In genomic region chr3:14358426-14359211, GRCh38 we compare ENCODE assay signal across 11 cellular contexts. TPM values are rescaled to one million over a fixed set of nuclear protein-coding genes. Genes with fewer than 3 reads are reported as not detected.
DNase-seq lines count a peak whose midpoint lies in the region; ATAC-seq, FAIRE-seq and TF ChIP-seq lines count a peak whose summit lies in the region.
"Had no signal": no experiment of that assay in that cellular context is flagged by ENCODE, and none has a peak within 500 bp of the region (broad histone marks: within the 10 kb centered on the region; RNA-seq: fewer than 3 reads in every experiment).

No MANE protein-coding gene starts in this region.

- FAIRE-seq in small intestine (lab: Jason Lieb, UNC), result no peak

- no peaks in the 10 kb centered on the region for H3K27me3 Mint-ChIP-seq in activated naive CD8-positive, alpha-beta T cell treated with anti-CD3 and anti-CD28 coated beads, Interleukin-2, amount 50 U/mL, for 24 hours

- H3K9me3 ChIP-seq in adipocyte (ENCODE audit: control insufficient read depth, low read length) (no peaks in the 10 kb centered on the region), small intestine (ENCODE audit: control insufficient read depth, low read depth) (no peaks in the 10 kb centered on the region)

- H3K9me3 Mint-ChIP-seq in activated naive CD8-positive, alpha-beta T cell treated with anti-CD3 and anti-CD28 coated beads, Interleukin-2, amount 50 U/mL, for 24 hours, result no peaks in the 10 kb centered on the region
- H3K9me3 Mint-ChIP-seq: type B pancreatic cell had no signal

- no peaks in the 10 kb centered on the region for H3K4me1 Mint-ChIP-seq in activated naive CD8-positive, alpha-beta T cell treated with anti-CD3 and anti-CD28 coated beads, Interleukin-2, amount 50 U/mL, for 24 hours

- no peak overlapping the region for H3K27ac ChIP-seq in small intestine (ENCODE audit: low read depth in 1 of 2, low read length in 1 of 2)

- no peak for TF ChIP-seq CTCF in HFF-Myc (IDR thresholded peaks at IDR 0.05; ENCODE audit: low read depth, low read length, missing control alignments)

- H3K4me3 ChIP-seq in HFF-Myc (replicated peaks; ENCODE audit: low read depth, low read length), result no peak overlapping the region
- no peak overlapping the region for H3K4me3 ChIP-seq in adipocyte (ENCODE audit: low read length)
- H3K4me3 ChIP-seq in small intestine (ENCODE audit: low read depth in 1 of 2, low read length in 2 of 2), result no peak overlapping the region
- H3K4me3 ChIP-seq: coronary artery had no signal

- H3K36me3 Mint-ChIP-seq in activated naive CD8-positive, alpha-beta T cell treated with anti-CD3 and anti-CD28 coated beads, Interleukin-2, amount 50 U/mL, for 24 hours (ENCODE audit: low read depth), result no peaks in the 10 kb centered on the region
- H3K36me3 Mint-ChIP-seq: type B pancreatic cell had no signal

- H3K9ac ChIP-seq in adipocyte (ENCODE audit: low read length), result no peak overlapping the region

- DNase-seq in HFF-Myc (ENCODE audit: extremely low read depth, low read depth) (peak; percentile 30), adipocyte (ENCODE audit: low read depth) (peak; percentile 46), left cardiac atrium (peak; percentile 62), small intestine (peak; percentile 38), occipital lobe (lab: John Stamatoyannopoulos, UW) (no peak), CD1c-positive myeloid dendritic cell (ENCODE audit: extremely low spot score) (no peak)
- DNase-seq in activated naive CD8-positive, alpha-beta T cell treated with anti-CD3 and anti-CD28 coated beads, Interleukin-2, amount 50 U/mL, for 24 hours, result no peak
- DNase-seq in activated CD8-positive, alpha-beta memory T cell treated with anti-CD3 and anti-CD28 coated beads for 24 hours, result no peak
- DNase-seq: activated CD8-positive, alpha-beta T cell treated with anti-CD3 and anti-CD28 coated beads, Interleukin-2, amount 10 ng/mL, durations not matched to agents 7 days and 5 days had no signal

- H3K36me3 ChIP-seq in adipocyte (ENCODE audit: control insufficient read depth, insufficient read depth, low read length, severe bottlenecking) (no peaks in the 10 kb centered on the region), small intestine (ENCODE audit: control insufficient read depth in 2 of 2, insufficient read depth in 2 of 2, low read length in 2 of 2) (no peaks in the 10 kb centered on the region)

- H3K4me1 ChIP-seq in adipocyte (ENCODE audit: control insufficient read depth, insufficient read depth, low read length) (peaks cover 10% of the 10 kb centered on the region), small intestine (ENCODE audit: control insufficient read depth in 2 of 2, insufficient read depth in 1 of 2, low read depth in 1 of 2, low read length in 1 of 2) (peaks cover 0 to under 1% of the 10 kb centered on the region in 2 donors)

- H3K4me3 Mint-ChIP-seq in activated naive CD8-positive, alpha-beta T cell treated with anti-CD3 and anti-CD28 coated beads, Interleukin-2, amount 50 U/mL, for 24 hours, result no peak overlapping the region
- H3K4me3 Mint-ChIP-seq: activated CD8-positive, alpha-beta T cell treated with anti-CD3 and anti-CD28 coated beads, Interleukin-2, amount 10 ng/mL, durations not matched to agents 7 days and 5 days; type B pancreatic cell had no signal

- H3K27me3 ChIP-seq in adipocyte (replicated peaks; ENCODE audit: control insufficient read depth, insufficient read depth, low read length) (peaks cover 44% of the 10 kb centered on the region), small intestine (ENCODE audit: control insufficient read depth in 2 of 2, insufficient read depth in 2 of 2, low read length in 2 of 2) (no peaks in the 10 kb centered on the region)

- no peak overlapping the region for H3K27ac Mint-ChIP-seq in activated naive CD8-positive, alpha-beta T cell treated with anti-CD3 and anti-CD28 coated beads, Interleukin-2, amount 50 U/mL, for 24 hours
- H3K27ac Mint-ChIP-seq: activated CD8-positive, alpha-beta T cell treated with anti-CD3 and anti-CD28 coated beads, Interleukin-2, amount 10 ng/mL, durations not matched to agents 7 days and 5 days; type B pancreatic cell had no signal

- ATAC-seq in left cardiac atrium, result peak; percentile 84 to 89
- ATAC-seq in activated naive CD8-positive, alpha-beta T cell treated with anti-CD3 and anti-CD28 coated beads, Interleukin-2, amount 50 U/mL, for 24 hours, result no peak
- ATAC-seq: activated CD8-positive, alpha-beta T cell treated with anti-CD3 and anti-CD28 coated beads, Interleukin-2, amount 10 ng/mL, durations not matched to agents 7 days and 5 days had no signal

- intact Hi-C loops in left cardiac atrium (cut with DNase I), result no loop called here

- 50 to 59% (median 54%) methylated on average over 26 of the region's 26 CpGs for WGBS in small intestine, 3 donors

RNA-seq across cellular contexts. Expression of gene SLC6A6, which starts 43.8 kb away (rescaled TPM):
- total RNA-seq in left cardiac atrium (100 to 1,000 TPM in 1 of 2 donors, 10 to 100 TPM in 1; 24.4 to 180 TPM), occipital lobe (24.8 TPM)
- 10 to 100 TPM in 1 of 3 donors, 1 to 10 TPM in 2; 6.9 to 10.8 (median 8.6) TPM for polyA plus RNA-seq in small intestine

Comparison
In these comparisons a context has a peak if more than half of its experiments do, and no peak if none do; other contexts are left out.
1. DNase-seq: peak in HFF-Myc (single experiment), adipocyte (single experiment), left cardiac atrium (single experiment) and small intestine (single experiment); none in activated naive CD8-positive, alpha-beta T cell treated with anti-CD3 and anti-CD28 coated beads, Interleukin-2, amount 50 U/mL, for 24 hours (single experiment), occipital lobe (single experiment), activated CD8-positive, alpha-beta memory T cell treated with anti-CD3 and anti-CD28 coated beads for 24 hours (single experiment) and CD1c-positive myeloid dendritic cell (single experiment).